In genomic region chr9:110936719-110937452, GRCh38 we compare ENCODE assay signal across 16 cellular contexts.
A peak's percentile ranks its signal among the peaks of the same experiment; 100 is the strongest.
DNase-seq lines count a peak whose midpoint lies in the region; ATAC-seq, FAIRE-seq and TF ChIP-seq lines count a peak whose summit lies in the region.
"Had no signal": no experiment of that assay in that cellular context is flagged by ENCODE, and none has a peak within 500 bp of the region (broad histone marks: within the 10 kb centered on the region; RNA-seq: fewer than 3 reads in every experiment).

No MANE protein-coding gene starts in this region.

- no peaks in the 10 kb centered on the region for H3K36me3 Mint-ChIP-seq in activated CD8-positive, alpha-beta memory T cell treated with anti-CD3 and anti-CD28 coated beads, Interleukin-2, amount 10 ng/mL, durations not matched to agents 7 days and 5 days

- H3K4me1 Mint-ChIP-seq in activated CD8-positive, alpha-beta memory T cell treated with anti-CD3 and anti-CD28 coated beads, Interleukin-2, amount 10 ng/mL, durations not matched to agents 7 days and 5 days = peaks cover 9% of the 10 kb centered on the region
- H3K4me1 Mint-ChIP-seq: activated T-helper 17 cell treated with anti-CD3 and anti-CD28 coated beads, Interleukin-2, amount 50 U/mL, for 72 hours had no signal

- no peak overlapping the region for H3K4me3 Mint-ChIP-seq in activated CD8-positive, alpha-beta memory T cell treated with anti-CD3 and anti-CD28 coated beads, Interleukin-2, amount 10 ng/mL, durations not matched to agents 7 days and 5 days
- H3K4me3 Mint-ChIP-seq: activated T-helper 17 cell treated with anti-CD3 and anti-CD28 coated beads, Interleukin-2, amount 50 U/mL, for 72 hours; B cell; effector memory CD8-positive, alpha-beta T cell had no signal

- H3K27me3 ChIP-seq in rectal smooth muscle tissue (ENCODE audit: control insufficient read depth, insufficient read depth, low read length) = no peaks in the 10 kb centered on the region
- H3K27me3 ChIP-seq: pancreas had no signal

- no peaks in the 10 kb centered on the region for H3K36me3 ChIP-seq in rectal smooth muscle tissue (ENCODE audit: control insufficient read depth, insufficient read depth, low read length)
- H3K36me3 ChIP-seq: pancreas had no signal

- no peak overlapping the region for H3K27ac Mint-ChIP-seq in activated CD8-positive, alpha-beta memory T cell treated with anti-CD3 and anti-CD28 coated beads, Interleukin-2, amount 10 ng/mL, durations not matched to agents 7 days and 5 days
- H3K27ac Mint-ChIP-seq: activated T-helper 17 cell treated with anti-CD3 and anti-CD28 coated beads, Interleukin-2, amount 50 U/mL, for 72 hours; B cell; effector memory CD8-positive, alpha-beta T cell had no signal

- no peak overlapping the region for H3K9ac ChIP-seq in rectal smooth muscle tissue (ENCODE audit: low read length)

- no peak overlapping the region for H3K4me3 ChIP-seq in rectal smooth muscle tissue (ENCODE audit: low read length)
- H3K4me3 ChIP-seq: pancreas had no signal

- peak overlapping the region; percentile 1 for H3K27ac ChIP-seq in rectal smooth muscle tissue (ENCODE audit: low read depth, low read length)
- H3K27ac ChIP-seq: pancreas had no signal

- TF ChIP-seq CTCF in AG09319 (IDR thresholded peaks at IDR 0.05; ENCODE audit: low read depth, low read length) = no peak

- CTCF ChIA-PET in activated CD8-positive, alpha-beta memory T cell treated with anti-CD3 and anti-CD28 coated beads, Interleukin-2, amount 10 ng/mL, durations not matched to agents 7 days and 5 days (lab: Charles Lee) = no interaction called here

- ATAC-seq in GM19467 (IDR thresholded peaks at IDR 0.05; ENCODE audit: unreplicated experiment) = no peak
- ATAC-seq in activated CD8-positive, alpha-beta memory T cell treated with anti-CD3 and anti-CD28 coated beads, Interleukin-2, amount 10 ng/mL, durations not matched to agents 7 days and 5 days = no peak
- ATAC-seq in GM21737 (IDR thresholded peaks at IDR 0.05; ENCODE audit: unreplicated experiment) = no peak
- ATAC-seq: activated T-helper 17 cell treated with anti-CD3 and anti-CD28 coated beads, Interleukin-2, amount 50 U/mL, for 72 hours; effector memory CD8-positive, alpha-beta T cell had no signal

- H3K9me3 Mint-ChIP-seq in activated CD8-positive, alpha-beta memory T cell treated with anti-CD3 and anti-CD28 coated beads, Interleukin-2, amount 10 ng/mL, durations not matched to agents 7 days and 5 days (ENCODE audit: low read depth) = peaks cover 6% of the 10 kb centered on the region
- H3K9me3 Mint-ChIP-seq: activated T-helper 17 cell treated with anti-CD3 and anti-CD28 coated beads, Interleukin-2, amount 50 U/mL, for 72 hours had no signal

- no peaks in the 10 kb centered on the region for H3K4me1 ChIP-seq in rectal smooth muscle tissue (ENCODE audit: control insufficient read depth, insufficient read depth, low read length)
- H3K4me1 ChIP-seq: pancreas had no signal

- no peak for FAIRE-seq in RCC 7860 (lab: Jason Lieb, UNC)
- FAIRE-seq: kidney, pancreas had no signal

- peak; percentile 75 for DNase-seq in AG09319 (ENCODE audit: extremely low read depth, low read depth)
- peak; percentile 27 for DNase-seq in RCC 7860 (ENCODE audit: low spot score)
- DNase-seq in fibroblast of gingiva (ENCODE audit: low read depth) = peak; percentile 92
- DNase-seq in activated CD8-positive, alpha-beta memory T cell treated with anti-CD3 and anti-CD28 coated beads, Interleukin-2, amount 10 ng/mL, durations not matched to agents 7 days and 5 days = no peak
- no peak for DNase-seq in superior temporal gyrus (ENCODE audit: extremely low spot score)
- DNase-seq: activated CD4-positive, CD25-positive, alpha-beta regulatory T cell; effector memory CD8-positive, alpha-beta T cell; kidney; NCI-H345; pancreas; SIG-M5 had no signal

- no peaks in the 10 kb centered on the region for H3K27me3 Mint-ChIP-seq in activated CD8-positive, alpha-beta memory T cell treated with anti-CD3 and anti-CD28 coated beads, Interleukin-2, amount 10 ng/mL, durations not matched to agents 7 days and 5 days
- H3K27me3 Mint-ChIP-seq: activated T-helper 17 cell treated with anti-CD3 and anti-CD28 coated beads, Interleukin-2, amount 50 U/mL, for 72 hours; B cell; effector memory CD8-positive, alpha-beta T cell had no signal

Comparison
In these comparisons a context has a peak if more than half of its experiments do, and no peak if none do; other contexts are left out.
1. DNase-seq: peak in AG09319 (single experiment), RCC 7860 (single experiment) and fibroblast of gingiva (single experiment); none in activated CD8-positive, alpha-beta memory T cell treated with anti-CD3 and anti-CD28 coated beads, Interleukin-2, amount 10 ng/mL, durations not matched to agents 7 days and 5 days (single experiment) and superior temporal gyrus (single experiment).